8 cellular contexts compared by ENCODE assay signal in the genomic region with DNA sequence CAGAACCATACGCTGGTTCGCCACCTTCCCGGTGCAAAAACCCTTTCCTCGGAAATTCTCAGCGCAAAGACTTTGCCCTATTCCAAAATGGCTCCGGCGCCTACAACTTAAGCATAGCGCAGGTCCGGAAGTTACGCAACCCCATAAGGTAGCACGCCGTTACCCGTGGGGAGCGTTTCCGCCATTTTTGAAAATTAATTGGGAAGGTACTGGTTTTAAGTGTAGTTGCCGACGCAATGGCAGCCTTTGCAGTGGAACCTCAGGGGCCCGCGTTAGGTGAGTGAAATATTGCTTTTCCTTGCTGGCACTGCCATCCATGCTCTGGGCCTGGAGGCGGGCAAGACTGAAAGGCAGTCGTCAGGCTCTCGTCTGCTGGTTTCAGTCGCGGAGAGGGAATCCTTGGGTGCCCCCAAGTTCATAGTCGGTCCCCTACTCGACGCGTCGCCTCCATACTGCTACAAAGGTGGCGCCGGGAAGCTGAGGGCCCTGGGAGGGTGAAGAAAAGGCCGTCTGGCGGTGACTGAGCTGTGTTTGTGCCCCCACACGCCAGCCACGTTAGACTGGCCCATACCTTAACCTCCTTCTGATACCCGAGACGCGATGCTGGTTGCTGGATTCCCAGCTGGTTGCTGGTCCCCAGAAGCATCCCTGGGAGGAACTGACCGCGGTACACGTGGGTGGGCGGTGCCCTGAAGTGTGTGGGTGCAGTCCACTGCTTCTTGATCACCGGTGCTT. TPM values are rescaled to one million over a fixed set of nuclear protein-coding genes. Genes with fewer than 3 reads are reported as not detected.
A peak's percentile ranks its signal among the peaks of the same experiment; 100 is the strongest.
DNase-seq lines count a peak whose midpoint lies in the region; ATAC-seq and TF ChIP-seq lines count a peak whose summit lies in the region.

A gene with protein sequence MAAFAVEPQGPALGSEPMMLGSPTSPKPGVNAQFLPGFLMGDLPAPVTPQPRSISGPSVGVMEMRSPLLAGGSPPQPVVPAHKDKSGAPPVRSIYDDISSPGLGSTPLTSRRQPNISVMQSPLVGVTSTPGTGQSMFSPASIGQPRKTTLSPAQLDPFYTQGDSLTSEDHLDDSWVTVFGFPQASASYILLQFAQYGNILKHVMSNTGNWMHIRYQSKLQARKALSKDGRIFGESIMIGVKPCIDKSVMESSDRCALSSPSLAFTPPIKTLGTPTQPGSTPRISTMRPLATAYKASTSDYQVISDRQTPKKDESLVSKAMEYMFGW (plus strand): TSS at position 222 of the 735 bp plus-strand sequence. CDS start 15 bp downstream, at position 237.

- H3K4me3 ChIP-seq in NT2/D1 (ENCODE audit: insufficient read length, low read depth) (peak within 1 kb of the TSS; percentile 86), endodermal cell (ENCODE audit: low read length) (peak within 1 kb of the TSS; percentile 100), mesendoderm (ENCODE audit: low read length) (peak within 1 kb of the TSS; percentile 76)

- peak within 1 kb of the TSS; percentile 6 for H3K18ac ChIP-seq in mesendoderm (ENCODE audit: low read length)

- H3K9me3 Mint-ChIP-seq in activated CD8-positive, alpha-beta memory T cell treated with anti-CD3 and anti-CD28 coated beads, Interleukin-2, amount 10 ng/mL, durations not matched to agents 7 days and 5 days (ENCODE audit: low read depth): no peaks in the 10 kb centered on the region
- H3K9me3 Mint-ChIP-seq in endodermal cell: no peaks in the 10 kb centered on the region

- no peak within 1 kb of the TSS for H3K23ac ChIP-seq in mesendoderm (ENCODE audit: low read length)

- H2AK5ac ChIP-seq in mesendoderm (ENCODE audit: low read length): no peak within 1 kb of the TSS

- peak within 1 kb of the TSS; percentile 68 for H2BK5ac ChIP-seq in mesendoderm (ENCODE audit: low read length)

- WGBS in endodermal cell (ENCODE audit: insufficient coverage in 1 of 2, insufficient read length in 1 of 2), 2 experiments: 0 to 1% methylated on average over 17 to 43 of the region's 43 CpGs
- no CpG with 5 or more reads among the region's 43 CpGs for WGBS in mesendoderm (ENCODE audit: extremely low coverage, insufficient coverage, low lambda C conversion rate)

- H3K4me1 Mint-ChIP-seq in activated CD8-positive, alpha-beta memory T cell treated with anti-CD3 and anti-CD28 coated beads, Interleukin-2, amount 10 ng/mL, durations not matched to agents 7 days and 5 days: peaks cover 34% of the 10 kb centered on the region
- peaks cover 12% of the 10 kb centered on the region for H3K4me1 Mint-ChIP-seq in endodermal cell

- H3K27me3 Mint-ChIP-seq in activated CD8-positive, alpha-beta memory T cell treated with anti-CD3 and anti-CD28 coated beads, Interleukin-2, amount 10 ng/mL, durations not matched to agents 7 days and 5 days: peaks cover 17% of the 10 kb centered on the region
- no peaks in the 10 kb centered on the region for H3K27me3 Mint-ChIP-seq in endodermal cell (ENCODE audit: insufficient read depth)

- H3K79me1 ChIP-seq in mesendoderm (ENCODE audit: low read length): no peaks in the 10 kb centered on the region

- H3K36me3 ChIP-seq in NT2/D1 (ENCODE audit: insufficient read depth, insufficient read length, low read length) (peaks cover 27% of the 10 kb centered on the region), endodermal cell (ENCODE audit: control insufficient read depth, insufficient read depth, low read length) (peaks cover 12% of the 10 kb centered on the region), mesendoderm (ENCODE audit: control insufficient read depth, insufficient read depth, low read length) (no peaks in the 10 kb centered on the region)

- H3K4ac ChIP-seq in mesendoderm (ENCODE audit: low read depth, low read length): peak within 1 kb of the TSS; percentile 46

- no peak within 1 kb of the TSS for H2BK120ac ChIP-seq in mesendoderm (ENCODE audit: low read depth, low read length)

- H3K9ac ChIP-seq in NT2/D1 (ENCODE audit: insufficient read length, low read depth): peak within 1 kb of the TSS; percentile 87
- H3K9ac ChIP-seq in endodermal cell (ENCODE audit: extremely low read depth, low read length, poor library complexity, severe bottlenecking): peak within 1 kb of the TSS; percentile 81
- peak within 1 kb of the TSS; percentile 86 for H3K9ac ChIP-seq in mesendoderm (ENCODE audit: low read length)

- H3K56ac ChIP-seq in mesendoderm (ENCODE audit: low read length): peak within 1 kb of the TSS; percentile 89

- H3K27me3 ChIP-seq in NT2/D1 (ENCODE audit: insufficient read depth, insufficient read length) (no peaks in the 10 kb centered on the region), endodermal cell (ENCODE audit: control insufficient read depth, insufficient read depth, low read length, poor library complexity, severe bottlenecking) (no peaks in the 10 kb centered on the region), mesendoderm (ENCODE audit: insufficient read depth, low read length, poor library complexity) (no peaks in the 10 kb centered on the region)

- H4K5ac ChIP-seq in mesendoderm (ENCODE audit: low read length): no peak within 1 kb of the TSS

- no peak for TF ChIP-seq CTCF in endodermal cell (conservative IDR thresholded peaks at IDR 0.05)

- peak within 1 kb of the TSS; percentile 64 for H3K4me2 ChIP-seq in mesendoderm (ENCODE audit: low read length)

- H3K9me3 ChIP-seq in NT2/D1 (ENCODE audit: insufficient read depth, low read length) (no peaks in the 10 kb centered on the region), endodermal cell (ENCODE audit: control insufficient read depth, low read length) (no peaks in the 10 kb centered on the region)

- CTCF ChIA-PET in activated CD8-positive, alpha-beta memory T cell treated with anti-CD3 and anti-CD28 coated beads, Interleukin-2, amount 10 ng/mL, durations not matched to agents 7 days and 5 days (lab: Charles Lee): interaction anchor here (0.8 to 2.8 kb wide), 5 partner anchors 14 to 458 kb away, joined by 3 to 7 read pairs (median 3); a partner anchor contains a TSS

- peak within 1 kb of the TSS; percentile 96 for H3K4me3 Mint-ChIP-seq in activated CD8-positive, alpha-beta memory T cell treated with anti-CD3 and anti-CD28 coated beads, Interleukin-2, amount 10 ng/mL, durations not matched to agents 7 days and 5 days
- H3K4me3 Mint-ChIP-seq in endodermal cell: peak within 1 kb of the TSS; percentile 97

- peak; percentile 86 for ATAC-seq in GM21381 (IDR thresholded peaks at IDR 0.05; ENCODE audit: unreplicated experiment)
- ATAC-seq in activated CD8-positive, alpha-beta memory T cell treated with anti-CD3 and anti-CD28 coated beads, Interleukin-2, amount 10 ng/mL, durations not matched to agents 7 days and 5 days: peak; percentile 95

- H3K4me1 ChIP-seq in NT2/D1 (ENCODE audit: insufficient read depth, insufficient read length) (no peaks in the 10 kb centered on the region), endodermal cell (ENCODE audit: control insufficient read depth, insufficient read depth, low read length) (no peaks in the 10 kb centered on the region), mesendoderm (ENCODE audit: control insufficient read depth, low read depth, low read length) (peaks cover 2% of the 10 kb centered on the region)

- no peak within 1 kb of the TSS for H2BK15ac ChIP-seq in mesendoderm (replicated peaks; ENCODE audit: low read depth)

- H3K79me2 ChIP-seq in mesendoderm (ENCODE audit: control insufficient read depth, insufficient read depth, low read length): peaks cover 31% of the 10 kb centered on the region

- H3K36me3 Mint-ChIP-seq in activated CD8-positive, alpha-beta memory T cell treated with anti-CD3 and anti-CD28 coated beads, Interleukin-2, amount 10 ng/mL, durations not matched to agents 7 days and 5 days: peaks cover 5% of the 10 kb centered on the region
- peaks cover 9% of the 10 kb centered on the region for H3K36me3 Mint-ChIP-seq in endodermal cell (ENCODE audit: low read depth)

- peak within 1 kb of the TSS; percentile 99 for H3K27ac Mint-ChIP-seq in activated CD8-positive, alpha-beta memory T cell treated with anti-CD3 and anti-CD28 coated beads, Interleukin-2, amount 10 ng/mL, durations not matched to agents 7 days and 5 days
- H3K27ac Mint-ChIP-seq in endodermal cell: peak within 1 kb of the TSS; percentile 99

- no peak within 1 kb of the TSS for H4K8ac ChIP-seq in mesendoderm (ENCODE audit: low read depth, low read length)

- peak; percentile 70 for DNase-seq in COLO829 (ENCODE audit: low spot score)
- peak in 75 of 76 experiments; percentile 21 to 95 (median 72) for DNase-seq in HUDEP-2 (lab: John Stamatoyannopoulos, UW; ENCODE audit: unreplicated experiment in 76 of 76)
- DNase-seq in NT2/D1 (ENCODE audit: low read depth, low spot score): peak; percentile 87
- DNase-seq in activated CD8-positive, alpha-beta memory T cell treated with anti-CD3 and anti-CD28 coated beads, Interleukin-2, amount 10 ng/mL, durations not matched to agents 7 days and 5 days: peak; percentile 90
- DNase-seq in endodermal cell: peak; percentile 95
- DNase-seq in mesendoderm: peak; percentile 96
- peak; percentile 87 for DNase-seq in stimulated activated CD8-positive, alpha-beta memory T cell treated with anti-CD3 and anti-CD28 coated beads, Interleukin-15, amount 100 ng/mL, for 1 hour (ENCODE audit: low read depth)

- peak within 1 kb of the TSS; percentile 87 for H3K27ac ChIP-seq in endodermal cell (ENCODE audit: low read depth, low read length)
- H3K27ac ChIP-seq in mesendoderm (ENCODE audit: low read depth, low read length): peak within 1 kb of the TSS; percentile 86

RNA-seq across cellular contexts. Expression of the gene that starts here (rescaled TPM):
- total RNA-seq in activated CD8-positive, alpha-beta memory T cell treated with anti-CD3 and anti-CD28 coated beads, Interleukin-2, amount 10 ng/mL, durations not matched to agents 7 days and 5 days: 10 to 100 TPM; 23.5 to 24.9 TPM
- total RNA-seq in endodermal cell: 10 to 100 TPM; 27.8 to 30.7 TPM
- polyA plus RNA-seq in endodermal cell (2013, experiment 1 of 2): 25.2 TPM
- polyA plus RNA-seq in endodermal cell (2013, experiment 2 of 2): 21.4 TPM
- polyA plus RNA-seq in mesendoderm (2013, experiment 1 of 2): 43.9 TPM
- polyA plus RNA-seq in mesendoderm (2013, experiment 2 of 2): 44.0 TPM

Comparison
In these comparisons a context has a peak if more than half of its experiments do, and no peak if none do; other contexts are left out.
1. Peak in every context shown above with its lines: DNase-seq, ATAC-seq, H3K4me3 ChIP-seq and H3K27ac ChIP-seq.